Comparison of ENCODE assay signal across 8 cellular contexts in genomic region chr11:120013325-120014250, GRCh38.
A peak's percentile ranks its signal among the peaks of the same experiment; 100 is the strongest.
DNase-seq lines count a peak whose midpoint lies in the region; ATAC-seq and TF ChIP-seq lines count a peak whose summit lies in the region.

No MANE protein-coding gene starts in this region.

- H2AFZ ChIP-seq in neuronal stem cell (ENCODE audit: low read length): peak overlapping the region; percentile 70

- no peak for TF ChIP-seq POLR2A in esophagus squamous epithelium (IDR thresholded peaks at IDR 0.05)

- POLR2A ChIA-PET in AG04449 (lab: Yijun Ruan, JAX): no interaction called here

- H3K9ac ChIP-seq in neuronal stem cell (ENCODE audit: low read depth, low read length, poor library complexity): peak overlapping the region; percentile 15

- peak overlapping the region; percentile 84 for H2BK15ac ChIP-seq in neuronal stem cell (ENCODE audit: low read length)

- H3K36me3 ChIP-seq in esophagus squamous epithelium (no peaks in the 10 kb centered on the region), neuronal stem cell (replicated peaks in 1 of 2; ENCODE audit: control insufficient read depth in 2 of 2, insufficient read depth in 2 of 2, low read length in 2 of 2) (no peaks in the 10 kb centered on the region)

- H3K9me3 ChIP-seq in esophagus squamous epithelium (no peaks in the 10 kb centered on the region), neuronal stem cell (replicated peaks in 1 of 2; ENCODE audit: control insufficient read depth in 2 of 2, insufficient read depth in 1 of 2, low read depth in 1 of 2, low read length in 2 of 2) (no peaks in the 10 kb centered on the region)

- H3K4me3 ChIP-seq in AG04449 (ENCODE audit: low read depth, low read length): no peak overlapping the region
- no peak overlapping the region for H3K4me3 ChIP-seq in esophagus squamous epithelium
- no peak overlapping the region for H3K4me3 ChIP-seq in neuronal stem cell (ENCODE audit: low read length in 2 of 2)

- no peak for DNase-seq in AG04449 (ENCODE audit: low read depth, low spot score)
- peak; percentile 30 for DNase-seq in OCI-M1 (lab: John Stamatoyannopoulos, UW)
- no peak for DNase-seq in esophagus squamous epithelium (lab: John Stamatoyannopoulos, UW)
- DNase-seq in neuronal stem cell (ENCODE audit: low spot score): peak; percentile 54
- no peak for DNase-seq in NCI-H2196 treated with DMSO at 0.1 percent for 48 hours (lab: John Stamatoyannopoulos, UW; ENCODE audit: unreplicated experiment)

- H3K4me1 ChIP-seq in esophagus squamous epithelium (peaks cover 3 to 50% (median 11%) of the 10 kb centered on the region in 3 donors), neuronal stem cell (ENCODE audit: control insufficient read depth in 2 of 2, insufficient read depth in 1 of 2, low read depth in 1 of 2, low read length in 2 of 2) (peaks cover 0 to 17% of the 10 kb centered on the region in 2 donors)

- CTCF ChIA-PET in AG04449 (lab: Yijun Ruan, JAX): interaction anchor here (1.1 to 1.3 kb wide), 4 partner anchors 11 to 348 kb away, joined by 3 to 5 read pairs (median 3); no protein-coding TSS in a partner anchor

- TF ChIP-seq CTCF in AG04449 (IDR thresholded peaks at IDR 0.05; ENCODE audit: insufficient read depth, low read length, missing control alignments) (peak; percentile 67), GM12874 (IDR thresholded peaks at IDR 0.05; ENCODE audit: insufficient read depth, low read depth, low read length) (peak; percentile 65), esophagus squamous epithelium (IDR thresholded peaks at IDR 0.05) (peak in 5 of 6 experiments; percentile 59 to 92 (median 82))

- H4K8ac ChIP-seq in neuronal stem cell (ENCODE audit: low read depth, low read length): no peak overlapping the region

- H3K79me1 ChIP-seq in neuronal stem cell (ENCODE audit: low read depth, low read length): no peaks in the 10 kb centered on the region

- peak overlapping the region; percentile 26 for H2BK120ac ChIP-seq in neuronal stem cell (ENCODE audit: low read depth, low read length)

- WGBS in esophagus squamous epithelium, 2 donors: 51 to 91% methylated on average over 2 to 10 of the region's 28 CpGs
- WGBS in neuronal stem cell (ENCODE audit: extremely low coverage in 2 of 2, insufficient read length in 2 of 2, insufficient replicate concordance in 1 of 2), 2 donors: no CpG with 5 or more reads among the region's 28 CpGs

- no peak for ATAC-seq in GM19395 (IDR thresholded peaks at IDR 0.05; ENCODE audit: unreplicated experiment)
- ATAC-seq in HG02763 (IDR thresholded peaks at IDR 0.05; ENCODE audit: unreplicated experiment): no peak

- peak overlapping the region; percentile 76 for H2BK5ac ChIP-seq in neuronal stem cell (ENCODE audit: low read length)

- H3K14ac ChIP-seq in neuronal stem cell (ENCODE audit: low read length): peak overlapping the region; percentile 41

- H4K91ac ChIP-seq in neuronal stem cell (ENCODE audit: low read depth, low read length, poor library complexity): no peak overlapping the region

- no peak overlapping the region for H3K23ac ChIP-seq in neuronal stem cell (ENCODE audit: low read depth, low read length, poor library complexity)

- H3K27ac ChIP-seq in esophagus squamous epithelium (peak overlapping the region in 3 of 4 donors; percentile 39 to 71 (median 68)), neuronal stem cell (replicated peaks; ENCODE audit: low read length) (no peak overlapping the region)

- H3K4me2 ChIP-seq in neuronal stem cell (ENCODE audit: insufficient read depth, low read length, poor library complexity, severe bottlenecking): peak overlapping the region; percentile 51

- intact Hi-C loops in esophagus squamous epithelium (cut with DNase I): no loop called here

- H2AK5ac ChIP-seq in neuronal stem cell (ENCODE audit: low read depth, low read length): peak overlapping the region; percentile 78

- H2BK12ac ChIP-seq in neuronal stem cell (ENCODE audit: low read length): peak overlapping the region; percentile 51

- H3K18ac ChIP-seq in neuronal stem cell (ENCODE audit: low read length): peak overlapping the region; percentile 83

- no peak overlapping the region for H3K4ac ChIP-seq in neuronal stem cell (ENCODE audit: low read length)

- peaks cover 0 to 69% (median 0%) of the 10 kb centered on the region in 4 donors for H3K27me3 ChIP-seq in esophagus squamous epithelium
- peaks cover 0 to 36% (median 0%) of the 10 kb centered on the region in 3 experiments for H3K27me3 ChIP-seq in neuronal stem cell (ENCODE audit: control insufficient read depth in 3 of 3, insufficient read depth in 3 of 3, low read depth in 1 of 3, low read length in 3 of 3)

Comparison
In these comparisons a context has a peak if more than half of its experiments do, and no peak if none do; other contexts are left out.
1. DNase-seq: peak in OCI-M1 (single experiment) and neuronal stem cell (single experiment); none in AG04449 (single experiment), esophagus squamous epithelium (single experiment) and NCI-H2196 treated with DMSO at 0.1 percent for 48 hours (single experiment).
2. Peak in every context shown above with its lines, with median percentiles within 50 percentile points of each other: CTCF ChIP-seq.